7 cellular contexts compared by ENCODE assay signal in genomic region chr2:172836386-172837200, GRCh38.
DNase-seq lines count a peak whose midpoint lies in the region; ATAC-seq, FAIRE-seq and TF ChIP-seq lines count a peak whose summit lies in the region.

No MANE protein-coding gene starts in this region.

- ATAC-seq in sciatic nerve (peak; percentile 68), GM21381 (IDR thresholded peaks at IDR 0.05; ENCODE audit: unreplicated experiment) (no peak), GM21825 (IDR thresholded peaks at IDR 0.05; ENCODE audit: unreplicated experiment) (no peak)

- no peak for DNase-seq in GM12891 (ENCODE audit: insufficient read length, low spot score)
- DNase-seq in NCI-H748 (lab: John Stamatoyannopoulos, UW; ENCODE audit: unreplicated experiment), result peak; percentile 88
- DNase-seq in epithelial cell of proximal tubule (ENCODE audit: low read depth), result peak; percentile 60
- no peak for DNase-seq in sciatic nerve (ENCODE audit: low spot score)
- no peak for DNase-seq in cerebellar cortex (ENCODE audit: low spot score)

- TF ChIP-seq CTCF in epithelial cell of proximal tubule (conservative IDR thresholded peaks at IDR 0.05; ENCODE audit: low read depth, low read length), result no peak

- intact Hi-C loops in sciatic nerve (cut with DNase I), result no loop called here

- H3K4me3 ChIP-seq in epithelial cell of proximal tubule (ENCODE audit: low read depth, low read length), result no peak overlapping the region

- FAIRE-seq in GM12891 (lab: Jason Lieb, UNC), result no peak

- TF ChIP-seq POLR2A in GM12891 (IDR thresholded peaks at IDR 0.05; ENCODE audit: low read depth, low read length), result no peak

TF ChIP-seq in GM12891, 5 proteins besides CTCF, POLR2A, EP300 and RAD21:
- TF ChIP-seq SPI1 (IDR thresholded peaks at IDR 0.05; ENCODE audit: low read depth, low read length), result peak; percentile 44
- TF ChIP-seq POU2F2 (IDR thresholded peaks at IDR 0.05; ENCODE audit: low read depth, low read length), result no peak
- TF ChIP-seq TAF1 (IDR thresholded peaks at IDR 0.05; ENCODE audit: low read depth, low read length), result no peak
- no peak for TF ChIP-seq PAX5 (IDR thresholded peaks at IDR 0.05; ENCODE audit: insufficient read depth, low read length, severe bottlenecking)

Comparison
In these comparisons a context has a peak if more than half of its experiments do, and no peak if none do; other contexts are left out.
1. DNase-seq: peak in NCI-H748 (single experiment) and epithelial cell of proximal tubule (single experiment); none in GM12891 (single experiment), sciatic nerve (single experiment) and cerebellar cortex (single experiment).